In the genomic region with DNA sequence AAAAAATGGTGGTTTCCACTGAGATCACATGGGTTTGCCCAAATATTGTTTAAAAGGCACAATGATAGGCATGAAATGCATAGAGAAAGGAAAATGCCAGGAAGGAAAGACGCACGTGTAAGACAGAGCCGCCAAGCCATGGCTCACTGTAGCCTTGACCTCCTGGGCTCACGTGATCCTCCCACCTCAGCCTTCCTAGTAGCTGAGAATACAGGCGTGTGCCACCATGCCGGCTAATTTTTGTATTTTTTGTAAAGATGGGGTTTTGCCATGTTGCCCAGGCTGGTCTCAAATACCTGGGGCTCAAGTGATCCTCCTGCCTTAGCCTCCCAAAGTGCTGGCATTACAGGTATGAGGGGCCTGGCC, we compare ENCODE assay signal across 37 cellular contexts. TPM values are rescaled to one million over a fixed set of nuclear protein-coding genes. Genes with fewer than 3 reads are reported as not detected.
"Had no signal": no experiment of that assay in that cellular context is flagged by ENCODE, and none has a peak within 500 bp of the region (broad histone marks: within the 10 kb centered on the region; RNA-seq: fewer than 3 reads in every experiment).

No MANE protein-coding gene starts in this region.

- FAIRE-seq: endometrium, islet of Langerhans, urothelium cell line had no signal

- H3K4me3 ChIP-seq: esophagus squamous epithelium, heart right ventricle, left lung, smooth muscle cell, stomach, thoracic aorta, tibial nerve, upper lobe of left lung had no signal

- H3K4me2 ChIP-seq: smooth muscle cell had no signal

- H3K27ac Mint-ChIP-seq: effector memory CD8-positive, alpha-beta T cell; progenitor cell of endocrine pancreas; stimulated activated effector memory CD8-positive, alpha-beta T cell treated with anti-CD3 and anti-CD28 coated beads, Interleukin-12 subunit alpha, Interleukin-12 subunit beta, amount 100 ng/mL, for 72 hours had no signal

- H3K9me3 ChIP-seq: esophagus squamous epithelium, heart right ventricle, left lung, stomach, thoracic aorta, tibial nerve, upper lobe of left lung had no signal

- ATAC-seq: effector memory CD8-positive, alpha-beta T cell; heart right ventricle; left cardiac atrium; left lung; naive thymus-derived CD4-positive, alpha-beta T cell; sciatic nerve; stimulated activated effector memory CD8-positive, alpha-beta T cell treated with anti-CD3 and anti-CD28 coated beads, Interleukin-12 subunit alpha, Interleukin-12 subunit beta, amount 100 ng/mL, for 72 hours had no signal

- H3K36me3 ChIP-seq: esophagus squamous epithelium, heart right ventricle, left lung, stomach, thoracic aorta, tibial nerve, upper lobe of left lung had no signal

- H3K4me3 Mint-ChIP-seq: effector memory CD8-positive, alpha-beta T cell; naive thymus-derived CD4-positive, alpha-beta T cell had no signal

- H3K27ac ChIP-seq: esophagus squamous epithelium, heart right ventricle, left lung, parathyroid adenoma, stomach, thoracic aorta, tibial nerve, upper lobe of left lung had no signal

- H3K4me1 ChIP-seq: left lung, parathyroid adenoma had no signal

- H3K9ac ChIP-seq: parathyroid adenoma had no signal

- H2AFZ ChIP-seq: parathyroid adenoma had no signal

- DNase-seq: cortex of kidney; effector memory CD8-positive, alpha-beta T cell; erythroblast; esophagus squamous epithelium; foreskin melanocyte; glutamatergic neuron; heart right ventricle; hippocampal formation; left cardiac atrium; left lung; mesendoderm; midbrain; naive thymus-derived CD4-positive, alpha-beta T cell; stimulated activated CD4-positive, alpha-beta T cell treated with anti-CD3 and anti-CD28 coated beads, Interleukin-12 subunit alpha, Interleukin-12 subunit beta, amount 100 ng/mL, for 4 hours; stimulated activated CD4-positive, alpha-beta T cell treated with anti-CD3 and anti-CD28 coated beads, Interleukin-1b, Interleukin-23, amount 100 ng/mL, for 48 hours; stimulated activated CD4-positive, alpha-beta T cell treated with anti-CD3 and anti-CD28 coated beads, Interleukin-4, amount 100 ng/mL, for 24 hours; stimulated activated naive CD4-positive, alpha-beta T cell treated with Interleukin-2 at 50 U/mL for 16 hours; stomach; upper lobe of left lung had no signal

- H3K9me3 Mint-ChIP-seq: effector memory CD8-positive, alpha-beta T cell; nephron; stimulated activated effector memory CD8-positive, alpha-beta T cell treated with anti-CD3 and anti-CD28 coated beads, Interleukin-12 subunit alpha, Interleukin-12 subunit beta, amount 100 ng/mL, for 72 hours had no signal

- H3K36me3 Mint-ChIP-seq: naive thymus-derived CD4-positive, alpha-beta T cell; stimulated activated effector memory CD8-positive, alpha-beta T cell treated with anti-CD3 and anti-CD28 coated beads, Interleukin-12 subunit alpha, Interleukin-12 subunit beta, amount 100 ng/mL, for 72 hours had no signal

- H3K79me2 ChIP-seq: parathyroid adenoma had no signal

RNA-seq across cellular contexts. Expression of a gene that starts 4.0 kb away (rescaled TPM):
- total RNA-seq: dermis microvascular lymphatic vessel endothelial cell; esophagus squamous epithelium; kidney epithelial cell; left cardiac atrium; left lung; lower leg skin; lung microvascular endothelial cell; mucosa of gallbladder; naive thymus-derived CD4-positive, alpha-beta T cell; omental fat pad; progenitor cell of endocrine pancreas; sciatic nerve; smooth muscle cell; stomach; subcutaneous adipose tissue; thoracic aorta; tibial nerve; upper lobe of left lung had no signal
- polyA plus RNA-seq: heart right ventricle; naive thymus-derived CD4-positive, alpha-beta T cell; smooth muscle cell; stomach had no signal

RNA-seq across cellular contexts. Expression of a gene that starts 5.2 kb away (rescaled TPM):
- total RNA-seq: dermis microvascular lymphatic vessel endothelial cell, esophagus squamous epithelium, kidney epithelial cell, left lung, lung microvascular endothelial cell, mucosa of gallbladder, progenitor cell of endocrine pancreas, smooth muscle cell, upper lobe of left lung had no signal
- polyA plus RNA-seq: naive thymus-derived CD4-positive, alpha-beta T cell; smooth muscle cell had no signal
